ENCODE assay signal across 28 cellular contexts in the genomic region with DNA sequence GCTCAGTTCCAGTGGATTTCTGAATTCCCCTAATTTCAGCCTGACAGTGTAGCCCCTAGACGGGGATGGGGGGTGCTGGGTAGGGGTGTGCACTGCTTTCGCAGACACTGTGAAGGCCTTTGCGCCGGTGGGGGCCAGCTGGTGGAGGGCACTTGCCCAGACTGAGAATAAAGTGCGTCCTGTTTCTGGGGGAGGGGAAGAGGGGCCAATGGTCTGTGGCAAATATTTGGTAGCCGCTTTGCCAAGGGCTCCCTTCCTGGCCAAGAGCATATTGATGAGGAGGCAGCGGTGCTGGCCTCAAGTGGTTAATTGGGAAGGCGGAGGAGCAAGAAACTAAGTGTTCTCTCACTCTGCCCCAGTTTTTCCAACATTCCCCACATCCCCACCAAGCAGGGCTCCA. TPM values are rescaled to one million over a fixed set of nuclear protein-coding genes. Genes with fewer than 3 reads are reported as not detected.
A peak's percentile ranks its signal among the peaks of the same experiment; 100 is the strongest.
DNase-seq lines count a peak whose midpoint lies in the region; ATAC-seq, FAIRE-seq and TF ChIP-seq lines count a peak whose summit lies in the region.
"Had no signal": no experiment of that assay in that cellular context is flagged by ENCODE, and none has a peak within 500 bp of the region (broad histone marks: within the 10 kb centered on the region; RNA-seq: fewer than 3 reads in every experiment).

No MANE protein-coding gene starts in this region.

- H3K4me1 ChIP-seq in GM23338 (ENCODE audit: insufficient read depth) (peaks cover 17% of the 10 kb centered on the region), kidney (ENCODE audit: control insufficient read depth in 1 of 2, insufficient read depth in 1 of 2, low read depth in 1 of 2, low read length in 2 of 2) (peaks cover 0 to 24% of the 10 kb centered on the region in 2 donors), gastrocnemius medialis (no peaks in the 10 kb centered on the region), tibial nerve (peaks cover 0 to 14% (median 0%) of the 10 kb centered on the region in 4 donors)
- H3K4me1 ChIP-seq: ascending aorta had no signal

- H3K27ac ChIP-seq in GM23338 (ENCODE audit: low read depth) (no peak overlapping the region), coronary artery (no peak overlapping the region), kidney (ENCODE audit: low read depth in 2 of 2, low read length in 2 of 2) (peak overlapping the region; percentile 51 to 74), gastrocnemius medialis (peak overlapping the region in 2 of 4 donors; percentile 30 to 43), tibial nerve (no peak overlapping the region)
- H3K27ac ChIP-seq: ascending aorta, sigmoid colon, thoracic aorta had no signal

- in situ Hi-C loops in gastrocnemius medialis (cut with MboI; ENCODE audit: low sequenced_read_pairs in 4 of 4): no loop called here

- TF ChIP-seq POLR2A in gastrocnemius medialis (IDR thresholded peaks at IDR 0.05) (no peak), tibial nerve (IDR thresholded peaks at IDR 0.05) (no peak)

- ATAC-seq in GM23338: no peak; the same call in 2 of the 3 replicates
- no peak for ATAC-seq in gastrocnemius medialis
- no peak for ATAC-seq in HG03159 (IDR thresholded peaks at IDR 0.05; ENCODE audit: unreplicated experiment)
- ATAC-seq: activated T-cell treated with anti-CD3 and anti-CD28 coated beads, Interleukin-2, amount 50 U/mL, for 72 hours; effector memory CD8-positive, alpha-beta T cell; GM12878; HepG2; left colon; natural killer cell treated with Interleukin-12 subunit alpha and Interleukin-12 subunit beta and Interleukin-15 and Interleukin-18, amount 100 ng/mL, for 72 hours had no signal

- H2AFZ ChIP-seq in GM23338: no peak overlapping the region

- H3K36me3 ChIP-seq in GM23338 (ENCODE audit: insufficient read depth) (no peaks in the 10 kb centered on the region), kidney (ENCODE audit: control insufficient read depth in 1 of 2, insufficient read depth in 2 of 2, low read length in 2 of 2) (peaks cover 0 to 8% of the 10 kb centered on the region in 2 donors), gastrocnemius medialis (no peaks in the 10 kb centered on the region), tibial nerve (no peaks in the 10 kb centered on the region)
- H3K36me3 ChIP-seq: ascending aorta, sigmoid colon, thoracic aorta had no signal

- H3K4me1 Mint-ChIP-seq in GM23338: peaks cover 31% of the 10 kb centered on the region
- H3K4me1 Mint-ChIP-seq: activated naive CD4-positive, alpha-beta T cell treated with anti-CD3 and anti-CD28 coated beads, Interleukin-2, amount 50 U/mL, for 24 hours had no signal

- H3K36me3 Mint-ChIP-seq in GM23338 (ENCODE audit: low read depth): no peaks in the 10 kb centered on the region
- H3K36me3 Mint-ChIP-seq: activated naive CD4-positive, alpha-beta T cell treated with anti-CD3 and anti-CD28 coated beads, Interleukin-2, amount 50 U/mL, for 24 hours; natural killer cell treated with Interleukin-12 subunit alpha and Interleukin-12 subunit beta and Interleukin-15 and Interleukin-18, amount 100 ng/mL, for 72 hours had no signal

- intact Hi-C loops in kidney (cut with DNase I): no loop called here
- intact Hi-C loops in gastrocnemius medialis (cut with DNase I; ENCODE audit: low total_unique reads): no loop called here

- H3K9me3 ChIP-seq in kidney (ENCODE audit: control insufficient read depth in 1 of 2, low read length in 2 of 2) (no peaks in the 10 kb centered on the region), gastrocnemius medialis (no peaks in the 10 kb centered on the region), tibial nerve (no peaks in the 10 kb centered on the region)
- H3K9me3 ChIP-seq: ascending aorta, sigmoid colon, thoracic aorta had no signal

- WGBS in tibial nerve, 2 donors: 53 to 63% methylated on average over 8 of the region's 8 CpGs

- TF ChIP-seq CTCF in GM23338 (conservative IDR thresholded peaks at IDR 0.05; ENCODE audit: low read depth in 2 of 2) (no peak), coronary artery (IDR thresholded peaks at IDR 0.05) (no peak), kidney (IDR thresholded peaks at IDR 0.05; ENCODE audit: borderline replicate concordance, extremely low read depth, insufficient read depth) (no peak), gastrocnemius medialis (IDR thresholded peaks at IDR 0.05 in 4 of 5, conservative IDR thresholded peaks at IDR 0.05 in 1 of 5) (no peak), tibial nerve (IDR thresholded peaks at IDR 0.05) (no peak)

- no peak for FAIRE-seq in kidney (lab: Jason Lieb, UNC)
- FAIRE-seq: A204.1, GM12878, HepG2, RCC 7860 had no signal

- H3K4me3 Mint-ChIP-seq in GM23338: peak overlapping the region; percentile 86; the same call in 2 of the 3 replicates
- H3K4me3 Mint-ChIP-seq: activated naive CD4-positive, alpha-beta T cell treated with anti-CD3 and anti-CD28 coated beads, Interleukin-2, amount 50 U/mL, for 24 hours; activated T-cell treated with anti-CD3 and anti-CD28 coated beads, Interleukin-2, amount 50 U/mL, for 72 hours; effector memory CD8-positive, alpha-beta T cell; natural killer cell treated with Interleukin-12 subunit alpha and Interleukin-12 subunit beta and Interleukin-15 and Interleukin-18, amount 100 ng/mL, for 72 hours; T-helper 1 cell treated with Interleukin-12 subunit alpha and Interleukin-12 subunit beta and Interleukin-4 antibody, amounts not matched to agents 30 μg/mL and 1 μg/mL, for 36 hours had no signal

- DNase-seq in GM23338 (ENCODE audit: low spot score) (peak; percentile 28), coronary artery (ENCODE audit: low spot score) (no peak), kidney (no peak), gastrocnemius medialis (no peak), NCI-H1105 (lab: John Stamatoyannopoulos, UW) (no peak), tibial nerve (ENCODE audit: low spot score in 2 of 2) (no peak)
- no peak for DNase-seq in NK-92 treated with Interleukin-12 subunit alpha and Interleukin-12 subunit beta, amount 100 ng/mL, for 24 hours (lab: John Stamatoyannopoulos, UW)
- DNase-seq: activated CD4-positive, alpha-beta T cell treated with anti-CD3 and anti-CD28 coated beads for 48 hours; activated T-cell treated with anti-CD3 and anti-CD28 coated beads, Interleukin-2, amount 50 U/mL, for 72 hours; DMS53; effector memory CD8-positive, alpha-beta T cell; left colon; NCI-H1105 treated with DMSO at 0.1 percent for 48 hours; NCI-H2081; sigmoid colon had no signal

- H3K27me3 Mint-ChIP-seq in GM23338 (ENCODE audit: insufficient read depth, low read depth, poor library complexity): peaks cover 57% of the 10 kb centered on the region

- H3K9me2 ChIP-seq in GM23338 (ENCODE audit: insufficient read depth): no peaks in the 10 kb centered on the region

- H3K4me3 ChIP-seq in GM23338: peak overlapping the region; percentile 64
- peak overlapping the region; percentile 68 for H3K4me3 ChIP-seq in coronary artery
- peak overlapping the region; percentile 67 to 77 for H3K4me3 ChIP-seq in kidney (ENCODE audit: low read length in 2 of 2)
- H3K4me3 ChIP-seq in gastrocnemius medialis: peak overlapping the region; percentile 34 to 48 (median 44)
- H3K4me3 ChIP-seq in tibial nerve: peak overlapping the region in 1 of 4 donors; percentile 51
- H3K4me3 ChIP-seq: GM12878, sigmoid colon had no signal

- peak overlapping the region; percentile 90 for H3K4me2 ChIP-seq in GM23338

- H3K79me2 ChIP-seq in GM23338 (replicated peaks; ENCODE audit: insufficient read depth): no peaks in the 10 kb centered on the region

- H3K27me3 ChIP-seq in GM23338 (ENCODE audit: insufficient read depth): peaks cover 61% of the 10 kb centered on the region
- peaks cover 28 to 44% (median 42%) of the 10 kb centered on the region in 3 donors for H3K27me3 ChIP-seq in gastrocnemius medialis
- H3K27me3 ChIP-seq in tibial nerve: peaks cover 0 to 32% of the 10 kb centered on the region in 2 donors
- H3K27me3 ChIP-seq: ascending aorta had no signal

- H3F3A ChIP-seq in GM23338 (replicated peaks; ENCODE audit: low read depth): no peaks in the 10 kb centered on the region

- no peak for TF ChIP-seq EP300 in tibial nerve (IDR thresholded peaks at IDR 0.05)

- H3K27ac Mint-ChIP-seq in GM23338: no peak overlapping the region
- H3K27ac Mint-ChIP-seq: activated naive CD4-positive, alpha-beta T cell treated with anti-CD3 and anti-CD28 coated beads, Interleukin-2, amount 50 U/mL, for 24 hours; activated T-cell treated with anti-CD3 and anti-CD28 coated beads, Interleukin-2, amount 50 U/mL, for 72 hours; effector memory CD8-positive, alpha-beta T cell; natural killer cell treated with Interleukin-12 subunit alpha and Interleukin-12 subunit beta and Interleukin-15 and Interleukin-18, amount 100 ng/mL, for 72 hours; T-helper 1 cell treated with Interleukin-12 subunit alpha and Interleukin-12 subunit beta and Interleukin-4 antibody, amounts not matched to agents 30 μg/mL and 1 μg/mL, for 36 hours had no signal

- no peaks in the 10 kb centered on the region for H3K9me3 Mint-ChIP-seq in GM23338
- H3K9me3 Mint-ChIP-seq: activated naive CD4-positive, alpha-beta T cell treated with anti-CD3 and anti-CD28 coated beads, Interleukin-2, amount 50 U/mL, for 24 hours; activated T-cell treated with anti-CD3 and anti-CD28 coated beads, Interleukin-2, amount 50 U/mL, for 72 hours; effector memory CD8-positive, alpha-beta T cell; natural killer cell treated with Interleukin-12 subunit alpha and Interleukin-12 subunit beta and Interleukin-15 and Interleukin-18, amount 100 ng/mL, for 72 hours; T-helper 1 cell treated with Interleukin-12 subunit alpha and Interleukin-12 subunit beta and Interleukin-4 antibody, amounts not matched to agents 30 μg/mL and 1 μg/mL, for 36 hours had no signal

- H4K20me1 ChIP-seq in GM23338 (replicated peaks; ENCODE audit: insufficient read depth): no peaks in the 10 kb centered on the region

- peak overlapping the region in 1 of 2 donors; percentile 83 for H3K9ac ChIP-seq in kidney (ENCODE audit: low read length in 2 of 2)

TF ChIP-seq in GM23338, 12 proteins besides CTCF, POLR2A, EP300 and RAD21 (continues in another document):
- no peak for TF ChIP-seq STAT1 (IDR thresholded peaks at IDR 0.05; ENCODE audit: unreplicated experiment)
- TF ChIP-seq ZNF114 (CRISPR knock-in tag; IDR thresholded peaks at IDR 0.05): no peak

RNA-seq across cellular contexts. Expression of a gene that starts 1.4 kb away (rescaled TPM):
- not detected in 2 replicates for total RNA-seq in GM23338 (2014; rRNA removed; shearing (Covaris generic))
- polyA plus RNA-seq in GM23338 (2016; fragmentation: Nextera tagmentation; extraction: Ambion mirVana) (1.7 TPM in 2 replicates), kidney (ENCODE audit: insufficient read depth, low read depth, low replicate concordance) (414 TPM)
- total RNA-seq in kidney (104 TPM), gastrocnemius medialis (10 to 100 TPM in 3 of 4 donors, 1 to 10 TPM in 1; 2.3 to 96.2 (median 17.8) TPM), tibial nerve (100 to 1,000 TPM in 2 of 4 donors, 10 to 100 TPM in 2; 76.5 to 171 (median 111) TPM)
- total RNA-seq: activated T-cell treated with anti-CD3 and anti-CD28 coated beads, Interleukin-2, amount 50 U/mL, for 72 hours; chondrocyte; GM12878; HepG2; natural killer cell treated with Interleukin-12 subunit alpha and Interleukin-12 subunit beta and Interleukin-15 and Interleukin-18, amount 100 ng/mL, for 72 hours had no signal
- polyA plus RNA-seq: HepG2 had no signal

RNA-seq across cellular contexts. Expression of a gene that starts 41.7 kb away (rescaled TPM):
- not detected in 2 replicates for total RNA-seq in GM23338 (2014; rRNA removed; shearing (Covaris generic))
- polyA plus RNA-seq in GM23338 (2016; fragmentation: Nextera tagmentation; extraction: Ambion mirVana) (0.16 TPM in 1 of 2 replicates, not detected in the other), kidney (ENCODE audit: insufficient read depth, low read depth, low replicate concordance) (not detected)
- total RNA-seq in kidney (not detected), gastrocnemius medialis (not detected), tibial nerve (not detected)
- total RNA-seq: activated T-cell treated with anti-CD3 and anti-CD28 coated beads, Interleukin-2, amount 50 U/mL, for 72 hours; ascending aorta; chondrocyte; GM12878; HepG2; left colon; mesenteric fat pad; natural killer cell treated with Interleukin-12 subunit alpha and Interleukin-12 subunit beta and Interleukin-15 and Interleukin-18, amount 100 ng/mL, for 72 hours; NCI-H460; sigmoid colon; thoracic aorta had no signal
- polyA plus RNA-seq: GM12878, HepG2, sigmoid colon had no signal

Comparison
In these comparisons a context has a peak if more than half of its experiments do, and no peak if none do; other contexts are left out.
1. H3K27ac ChIP-seq: peak in kidney (2 of 2); none in GM23338 (single experiment), coronary artery (0 of 2) and tibial nerve (0 of 4).